In the genomic region with DNA sequence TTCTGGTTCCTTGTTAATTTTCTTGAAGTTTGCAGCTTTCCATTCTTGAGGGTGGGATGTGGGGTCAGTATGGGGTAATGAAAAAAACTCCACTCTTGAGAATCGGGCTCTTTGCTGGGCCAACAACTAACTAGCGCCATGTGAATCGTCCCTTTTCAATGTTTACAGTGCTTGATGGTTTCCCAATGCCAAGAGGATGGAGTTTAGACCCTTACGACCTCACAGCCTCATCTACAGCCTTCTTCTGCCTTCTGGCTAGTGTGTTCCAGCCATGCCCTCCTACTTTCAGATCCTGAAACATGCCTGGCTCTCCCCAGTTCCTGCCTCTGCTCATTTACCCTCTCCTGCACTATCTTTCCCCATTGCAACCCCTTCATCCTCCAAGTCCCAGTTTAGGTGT, we compare ENCODE assay signal across 20 cellular contexts. TPM values are rescaled to one million over a fixed set of nuclear protein-coding genes. Genes with fewer than 3 reads are reported as not detected.
DNase-seq lines count a peak whose midpoint lies in the region; ATAC-seq and TF ChIP-seq lines count a peak whose summit lies in the region.
"Had no signal": no experiment of that assay in that cellular context is flagged by ENCODE, and none has a peak within 500 bp of the region (broad histone marks: within the 10 kb centered on the region; RNA-seq: fewer than 3 reads in every experiment).

No MANE protein-coding gene starts in this region.

- H4K8ac ChIP-seq in IMR-90 (ENCODE audit: low read depth in 2 of 2, low read length in 2 of 2): 0 out of 4 replicates have a peak overlapping the region, but pooled peaks of 1 of the 2 experiments have one; percentile 19

- no peak overlapping the region for H3K23ac ChIP-seq in IMR-90 (ENCODE audit: low read depth, low read length)

- TF ChIP-seq POLR2A in IMR-90 (IDR thresholded peaks at IDR 0.05; ENCODE audit: low read depth, low read length): no peak

- H3K4me3 ChIP-seq in IMR-90 (ENCODE audit: insufficient read depth, low read depth, low read length) (no peak overlapping the region), RWPE2 (ENCODE audit: severe bottlenecking) (no peak overlapping the region), fibroblast of lung (replicated peaks in 1 of 4; ENCODE audit: control extremely low read depth in 1 of 4, insufficient read depth in 1 of 4, low read depth in 3 of 4, low read length in 4 of 4) (no peak overlapping the region), mucosa of descending colon (no peak overlapping the region)
- H3K4me3 ChIP-seq: SJSA1 had no signal

- H2AFZ ChIP-seq in IMR-90 (replicated peaks; ENCODE audit: low read length, poor library complexity) (no peak overlapping the region), fibroblast of lung (ENCODE audit: low read length) (peak overlapping the region; percentile 61)

- H2BK15ac ChIP-seq in IMR-90 (ENCODE audit: low read depth, low read length): no peak overlapping the region

- no peak for TF ChIP-seq CTCF in IMR-90 (conservative IDR thresholded peaks at IDR 0.05; ENCODE audit: low read depth, low read length)
- no peak for TF ChIP-seq CTCF in RWPE2 (IDR thresholded peaks at IDR 0.05; ENCODE audit: poor library complexity, severe bottlenecking)
- no peak for TF ChIP-seq CTCF in fibroblast of lung (conservative IDR thresholded peaks at IDR 0.05 in 1 of 2, IDR thresholded peaks at IDR 0.05 in 1 of 2; ENCODE audit: low read depth in 1 of 2, low read length in 2 of 2)
- no peak for TF ChIP-seq CTCF in mucosa of descending colon (IDR thresholded peaks at IDR 0.05)
- TF ChIP-seq CTCF in foreskin keratinocyte (conservative IDR thresholded peaks at IDR 0.05): no peak

- BruUV-seq in IMR-90 (replicated peaks; lab: Mats Ljungman, UMichigan): no TSS peak

- no peaks in the 10 kb centered on the region for H3K79me1 ChIP-seq in IMR-90 (ENCODE audit: low read depth in 1 of 2, low read length in 2 of 2)

- intact Hi-C loops in IMR-90 (cut with micrococcal nuclease): no loop called here
- intact Hi-C loops in mucosa of descending colon (cut with DNase I, micrococcal nuclease): no loop called here

- dilution Hi-C loops in IMR-90 (cut with HindIII; ENCODE audit: low sequenced_read_pairs, unreplicated experiment): no loop called here

- H4K20me1 ChIP-seq in IMR-90 (ENCODE audit: insufficient read depth, low read length): no peaks in the 10 kb centered on the region
- no peaks in the 10 kb centered on the region for H4K20me1 ChIP-seq in fibroblast of lung (ENCODE audit: control insufficient read depth, extremely low read depth, insufficient read depth, low read length)

- H3K27ac ChIP-seq in IMR-90 (ENCODE audit: insufficient read depth, low read length) (no peak overlapping the region), RWPE2 (ENCODE audit: poor library complexity, severe bottlenecking) (no peak overlapping the region), fibroblast of lung (ENCODE audit: insufficient read depth, low read length) (no peak overlapping the region), foreskin keratinocyte (no peak overlapping the region)
- H3K27ac ChIP-seq: RWPE1, SJSA1 had no signal

- no peak overlapping the region for H2BK5ac ChIP-seq in IMR-90 (ENCODE audit: low read depth, low read length, poor library complexity, severe bottlenecking)

- TF ChIP-seq RAD21 in IMR-90 (IDR thresholded peaks at IDR 0.05; ENCODE audit: low read length): no peak

- no peak overlapping the region for H4K5ac ChIP-seq in IMR-90 (ENCODE audit: low read depth, low read length)

- ATAC-seq in IMR-90 (ENCODE audit: low read depth) (peak; percentile 75), RWPE2 (ENCODE audit: low read depth) (peak; percentile 59), mucosa of descending colon (peak; percentile 48), HG03196 (IDR thresholded peaks at IDR 0.05; ENCODE audit: unreplicated experiment) (no peak), GM18868 (IDR thresholded peaks at IDR 0.05; ENCODE audit: unreplicated experiment) (no peak), foreskin keratinocyte (no peak), HG03439 (IDR thresholded peaks at IDR 0.05; ENCODE audit: unreplicated experiment) (no peak)
- ATAC-seq: HCT116 had no signal

- H3K14ac ChIP-seq in IMR-90 (replicated peaks; ENCODE audit: low read depth, low read length): 0 out of 2 replicates have a peak overlapping the region, but pooled peaks have one; percentile 3

- POLR2A ChIA-PET in IMR-90 (lab: Charles Lee; ENCODE audit: unreplicated experiment): interaction anchor here (1.0 kb wide), 1 partner anchor 22 kb away, joined by 3 read pairs; no protein-coding TSS in a partner anchor

- H3K4me2 ChIP-seq in IMR-90 (ENCODE audit: low read depth, low read length): peak overlapping the region; percentile 47
- H3K4me2 ChIP-seq in fibroblast of lung (ENCODE audit: extremely low read depth, insufficient read depth, low read length): no peak overlapping the region

- 17% methylated on average over 2 of the region's 4 CpGs; no CpG with 5 or more reads in 1 of the 2 experiments for WGBS in IMR-90 (ENCODE audit: extremely low coverage in 2 of 2, insufficient read length in 1 of 2), 2 experiments

- peak; percentile 57 for DNase-seq in IMR-90
- no peak for DNase-seq in RWPE2 (ENCODE audit: low spot score)
- DNase-seq in fibroblast of lung (ENCODE audit: low read depth in 2 of 2): peak; percentile 41 to 60
- DNase-seq in mucosa of descending colon: no peak
- no peak for DNase-seq in foreskin keratinocyte
- DNase-seq: DMS 273 treated with DMSO at 0.1 percent for 48 hours; EL; Karpas-422; NCI-H1436; NCI-H2081 treated with DMSO at 0.1 percent for 48 hours; NCI-H524; NK-92 treated with Interleukin-12 subunit alpha and Interleukin-12 subunit beta, amount 100 ng/mL, for 24 hours; OCI-M1; SW 1271 had no signal

- H3K4ac ChIP-seq in IMR-90 (ENCODE audit: low read depth, low read length): no peak overlapping the region

- H3K36me3 ChIP-seq in IMR-90 (ENCODE audit: control insufficient read depth, insufficient read depth, low read length): no peaks in the 10 kb centered on the region
- H3K36me3 ChIP-seq in RWPE2 (ENCODE audit: low read depth): no peaks in the 10 kb centered on the region
- no peaks in the 10 kb centered on the region for H3K36me3 ChIP-seq in fibroblast of lung (ENCODE audit: control insufficient read depth, insufficient read depth, low read length)
- H3K36me3 ChIP-seq in mucosa of descending colon (ENCODE audit: low read depth): no peaks in the 10 kb centered on the region
- H3K36me3 ChIP-seq: SJSA1 had no signal

- no peaks in the 10 kb centered on the region for H3K9me3 ChIP-seq in IMR-90 (ENCODE audit: control insufficient read depth, insufficient read depth, low read length)
- H3K9me3 ChIP-seq in RWPE2 (ENCODE audit: severe bottlenecking): no peaks in the 10 kb centered on the region
- no peaks in the 10 kb centered on the region for H3K9me3 ChIP-seq in fibroblast of lung (ENCODE audit: control insufficient read depth, insufficient read depth, low read depth, low read length)
- H3K9me3 ChIP-seq in mucosa of descending colon: no peaks in the 10 kb centered on the region
- H3K9me3 ChIP-seq: SJSA1 had no signal

- H3K79me2 ChIP-seq in fibroblast of lung (ENCODE audit: control insufficient read depth, insufficient read depth, low read length): no peaks in the 10 kb centered on the region

- CTCF ChIA-PET in IMR-90 (lab: Yijun Ruan, JAX): no interaction called here

- H3K18ac ChIP-seq in IMR-90 (ENCODE audit: low read depth, low read length): no peak overlapping the region

- in situ Hi-C loops in IMR-90 (cut with MboI; ENCODE audit: low sequenced_read_pairs): no loop called here

- H3K56ac ChIP-seq in IMR-90 (ENCODE audit: extremely low read depth, insufficient read depth, low read length): no peak overlapping the region

- H2BK120ac ChIP-seq in IMR-90 (ENCODE audit: low read depth, low read length): no peak overlapping the region

- no peak overlapping the region for H2AK9ac ChIP-seq in IMR-90 (replicated peaks; ENCODE audit: low read depth, low read length, poor library complexity)

- H3K9me1 ChIP-seq in IMR-90 (ENCODE audit: insufficient read depth, low read length): no peaks in the 10 kb centered on the region

- no peak overlapping the region for H2BK20ac ChIP-seq in IMR-90 (ENCODE audit: low read depth, low read length)

- no peak overlapping the region for H3K9ac ChIP-seq in IMR-90 (ENCODE audit: low read depth, low read length)
- H3K9ac ChIP-seq in fibroblast of lung (ENCODE audit: insufficient read depth, low read length): no peak overlapping the region

- H3K4me1 ChIP-seq in IMR-90 (ENCODE audit: control insufficient read depth, insufficient read depth, low read length) (peaks cover 5% of the 10 kb centered on the region), RWPE2 (ENCODE audit: insufficient read depth, poor library complexity, severe bottlenecking) (peaks cover 17% of the 10 kb centered on the region), fibroblast of lung (ENCODE audit: control insufficient read depth, extremely low read depth, insufficient read depth, low read length) (no peaks in the 10 kb centered on the region), mucosa of descending colon (ENCODE audit: low read depth) (peaks cover 10% of the 10 kb centered on the region), foreskin keratinocyte (peaks cover 10% of the 10 kb centered on the region)

- no peak overlapping the region for H4K91ac ChIP-seq in IMR-90 (ENCODE audit: insufficient read depth, low read depth, low read length)

- H2AK5ac ChIP-seq in IMR-90 (ENCODE audit: low read depth, low read length): no peak overlapping the region

- H3K27me3 ChIP-seq in IMR-90 (ENCODE audit: control insufficient read depth, insufficient read depth, low read length): no peaks in the 10 kb centered on the region
- H3K27me3 ChIP-seq in RWPE2 (ENCODE audit: insufficient read depth, poor library complexity, severe bottlenecking): no peaks in the 10 kb centered on the region
- no peaks in the 10 kb centered on the region for H3K27me3 ChIP-seq in fibroblast of lung (ENCODE audit: control insufficient read depth, insufficient read depth, low read length)
- H3K27me3 ChIP-seq in foreskin keratinocyte: no peaks in the 10 kb centered on the region
- H3K27me3 ChIP-seq: SJSA1 had no signal

TF ChIP-seq in IMR-90, 13 proteins besides CTCF, POLR2A, EP300 and RAD21:
- TF ChIP-seq BHLHE40 (IDR thresholded peaks at IDR 0.05; ENCODE audit: low read depth, low read length): no peak
- TF ChIP-seq CEBPB (IDR thresholded peaks at IDR 0.05; ENCODE audit: low read depth, low read length): peak; percentile 65; the same call in 1 of the 2 replicates
TF ChIP-seq in IMR-90: peak in this region for 1.

RNA-seq across cellular contexts. Expression of a gene that starts 20.8 kb away (rescaled TPM):
- total RNA-seq in IMR-90 (2012; rRNA removed) (128 and 183 TPM in 2 replicates), fibroblast of lung (153 and 203 TPM in 2 replicates), mucosa of descending colon (100 to 1,000 TPM; 348 to 433 (median 372) TPM), foreskin keratinocyte (219 and 253 TPM in 2 replicates)
- polyA plus RNA-seq in IMR-90 (2012; rRNA removed) (81.9 and 91.3 TPM in 2 replicates), fibroblast of lung (378 TPM in 2 replicates), foreskin keratinocyte (71.4 and 87.8 TPM in 2 replicates)
- polyA plus RNA-seq in IMR-90 (2012; cell fraction: cytosol; rRNA removed): 31.1 and 42.0 TPM in 2 replicates
- 19.8 and 93.2 TPM in 2 replicates for polyA plus RNA-seq in IMR-90 (2012; cell fraction: nucleus; rRNA removed; ENCODE audit: low replicate concordance)
- polyA plus RNA-seq in fibroblast of lung (2012): 255 and 278 TPM in 2 replicates
- polyA minus RNA-seq in fibroblast of lung (ENCODE audit: low replicate concordance): 43.3 and 57.6 TPM in 2 replicates

Comparison
In these comparisons a context has a peak if more than half of its experiments do, and no peak if none do; other contexts are left out.
1. ATAC-seq: peak in IMR-90 (single experiment), RWPE2 (single experiment) and mucosa of descending colon (single experiment); none in HG03196 (single experiment), GM18868 (single experiment), foreskin keratinocyte (single experiment) and HG03439 (single experiment).
2. DNase-seq: peak in IMR-90 (single experiment) and fibroblast of lung (2 of 2); none in RWPE2 (single experiment), mucosa of descending colon (0 of 3) and foreskin keratinocyte (0 of 2).